ENCODE assay signal across 1 cellular context in genomic region chr7:27097686-27098492, GRCh38.
TF ChIP-seq lines count a peak whose summit lies in the region.

No MANE protein-coding gene starts in this region.

TF ChIP-seq in endothelial cell of umbilical vein, 7 proteins besides CTCF, POLR2A, EP300 and RAD21:
- TF ChIP-seq JUN (IDR thresholded peaks at IDR 0.05; ENCODE audit: borderline replicate concordance, insufficient read depth, insufficient read length, low read depth) (no peak), POLR2AphosphoS5 (IDR thresholded peaks at IDR 0.05; ENCODE audit: insufficient read depth, low read depth, low read length) (no peak), MYC (IDR thresholded peaks at IDR 0.05; ENCODE audit: low read depth, low read length) (no peak), EZH2 (IDR thresholded peaks at IDR 0.05; ENCODE audit: borderline replicate concordance, low read depth, low read length, severe bottlenecking) (no peak), MAX (IDR thresholded peaks at IDR 0.05; ENCODE audit: insufficient read depth, insufficient read length) (no peak), FOS (IDR thresholded peaks at IDR 0.05; ENCODE audit: borderline replicate concordance, insufficient read depth, low read length) (no peak)
